28 cellular contexts compared by ENCODE assay signal in the genomic region with DNA sequence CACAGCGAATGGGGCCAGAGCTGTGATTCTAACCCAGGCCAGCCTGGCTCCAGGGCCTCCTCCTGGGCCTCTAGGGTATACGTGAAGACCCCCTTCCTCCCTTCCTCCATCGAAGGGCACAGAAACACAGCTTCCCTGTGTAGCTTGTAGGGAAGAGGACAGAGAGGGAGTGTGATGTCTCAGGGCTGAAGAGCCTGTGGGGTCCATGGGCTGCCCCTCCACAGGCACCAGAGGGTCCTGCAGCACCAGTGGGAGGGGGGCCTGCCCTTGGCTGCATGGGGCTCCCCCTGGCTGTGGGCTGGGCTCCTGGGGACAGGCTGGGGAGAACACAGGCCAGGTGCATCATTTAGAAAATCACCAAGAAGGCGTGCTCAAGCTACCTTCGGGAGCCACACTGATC.
A peak's percentile ranks its signal among the peaks of the same experiment; 100 is the strongest.
DNase-seq lines count a peak whose midpoint lies in the region; ATAC-seq and TF ChIP-seq lines count a peak whose summit lies in the region.
"Had no signal": no experiment of that assay in that cellular context is flagged by ENCODE, and none has a peak within 500 bp of the region (broad histone marks: within the 10 kb centered on the region; RNA-seq: fewer than 3 reads in every experiment).

No MANE protein-coding gene starts in this region.

- no peak overlapping the region for H3K18ac ChIP-seq in neuronal stem cell (ENCODE audit: low read length)

- H3K4me3 ChIP-seq in heart left ventricle (no peak overlapping the region), neuronal stem cell (ENCODE audit: low read length in 2 of 2) (no peak overlapping the region)
- H3K4me3 ChIP-seq: colonic mucosa, lower lobe of right lung, right lobe of liver, SJCRH30 had no signal

- H3K36me3 ChIP-seq in heart left ventricle (peaks cover 0 to 20% (median 4%) of the 10 kb centered on the region in 9 donors), neuronal stem cell (replicated peaks in 1 of 2; ENCODE audit: control insufficient read depth in 2 of 2, insufficient read depth in 2 of 2, low read length in 2 of 2) (peaks cover 0 to 14% of the 10 kb centered on the region in 2 donors)
- H3K36me3 ChIP-seq: colonic mucosa, SJCRH30 had no signal

- TF ChIP-seq POLR2A in heart left ventricle (IDR thresholded peaks at IDR 0.05): no peak

- intact Hi-C loops in heart left ventricle (cut with DNase I): no loop called here
- intact Hi-C loops in left ventricle myocardium superior (cut with micrococcal nuclease): no loop called here

- H2BK5ac ChIP-seq in neuronal stem cell (ENCODE audit: low read length): no peak overlapping the region

- no peaks in the 10 kb centered on the region for H3K79me1 ChIP-seq in neuronal stem cell (ENCODE audit: low read depth, low read length)

- H3K4me1 ChIP-seq in heart left ventricle (peaks cover 0 to 52% (median 34%) of the 10 kb centered on the region in 12 donors), neuronal stem cell (ENCODE audit: control insufficient read depth in 2 of 2, insufficient read depth in 1 of 2, low read depth in 1 of 2, low read length in 2 of 2) (peaks cover 8 to 16% of the 10 kb centered on the region in 2 donors)
- H3K4me1 ChIP-seq: colonic mucosa, lower lobe of right lung, right lobe of liver had no signal

- H3K9ac ChIP-seq in neuronal stem cell (ENCODE audit: low read depth, low read length, poor library complexity): no peak overlapping the region

- WGBS in heart left ventricle, 4 donors: 80 to 90% (median 88%) methylated on average over 5 of the region's 5 CpGs
- WGBS in neuronal stem cell (ENCODE audit: extremely low coverage in 2 of 2, insufficient read length in 2 of 2, insufficient replicate concordance in 1 of 2), 2 donors: no CpG with 5 or more reads among the region's 5 CpGs

- H3K4me2 ChIP-seq in neuronal stem cell (ENCODE audit: insufficient read depth, low read length, poor library complexity, severe bottlenecking): no peak overlapping the region

- H3K27ac Mint-ChIP-seq in chondrocyte (ENCODE audit: unreplicated experiment): no peak overlapping the region
- H3K27ac Mint-ChIP-seq: activated CD4-positive, alpha-beta T cell treated with anti-CD3 and anti-CD28 coated beads for 36 hours; activated T-helper 17 cell treated with anti-CD3 and anti-CD28 coated beads, Interleukin-2, amount 50 U/mL, for 72 hours; naive thymus-derived CD4-positive, alpha-beta T cell had no signal

- H3K36me3 Mint-ChIP-seq in chondrocyte (ENCODE audit: low read depth): peaks cover 3% of the 10 kb centered on the region
- H3K36me3 Mint-ChIP-seq: naive thymus-derived CD4-positive, alpha-beta T cell had no signal

- no peak for DNase-seq in heart left ventricle
- DNase-seq in left ventricle myocardium superior: no peak
- peak; percentile 63 for DNase-seq in chondrocyte (ENCODE audit: low spot score)
- no peak for DNase-seq in neuronal stem cell (ENCODE audit: low spot score)
- no peak for DNase-seq in effector CD8-positive, alpha-beta T cell (lab: John Stamatoyannopoulos, UW)
- DNase-seq in mucosa of gallbladder (ENCODE audit: low spot score): no peak
- no peak for DNase-seq in activated gamma-delta T cell (lab: John Stamatoyannopoulos, UW)
- DNase-seq: activated CD4-positive, alpha-beta T cell treated with anti-CD3 and anti-CD28 coated beads for 36 hours; activated naive CD4-positive, alpha-beta T cell treated with anti-CD3 and anti-CD28 coated beads, Interleukin-2, amount 50 U/mL, for 16 hours; colonic mucosa; DMS79; effector memory CD4-positive, alpha-beta T cell; GDM1; Karpas-422; lower lobe of right lung; naive thymus-derived CD4-positive, alpha-beta T cell; NCI-H1436 treated with DMSO at 0.1 percent for 48 hours; NCI-H345; right lobe of liver; SJCRH30; stimulated activated CD4-positive, alpha-beta T cell treated with anti-CD3 and anti-CD28 coated beads, Interleukin-12 subunit alpha, Interleukin-12 subunit beta, amount 100 ng/mL, for 4 hours; stimulated activated CD4-positive, alpha-beta T cell treated with anti-CD3 and anti-CD28 coated beads, Interleukin-2, amount 100 ng/mL, for 48 hours; SW 1271; T-helper 9 cell had no signal

- H4K91ac ChIP-seq in neuronal stem cell (ENCODE audit: low read depth, low read length, poor library complexity): no peak overlapping the region

- ATAC-seq in heart left ventricle: no peak
- no peak for ATAC-seq in left ventricle myocardium superior
- ATAC-seq: activated CD4-positive, alpha-beta T cell treated with anti-CD3 and anti-CD28 coated beads for 36 hours; activated T-helper 17 cell treated with anti-CD3 and anti-CD28 coated beads, Interleukin-2, amount 50 U/mL, for 72 hours; lower lobe of right lung; naive thymus-derived CD4-positive, alpha-beta T cell; right lobe of liver had no signal

- no peaks in the 10 kb centered on the region for H3K9me3 Mint-ChIP-seq in chondrocyte (ENCODE audit: low read depth)
- H3K9me3 Mint-ChIP-seq: activated T-helper 17 cell treated with anti-CD3 and anti-CD28 coated beads, Interleukin-2, amount 50 U/mL, for 72 hours; naive thymus-derived CD4-positive, alpha-beta T cell; type B pancreatic cell had no signal

- no peaks in the 10 kb centered on the region for H3K4me1 Mint-ChIP-seq in chondrocyte (ENCODE audit: low read depth)
- H3K4me1 Mint-ChIP-seq: activated CD4-positive, alpha-beta T cell treated with anti-CD3 and anti-CD28 coated beads for 36 hours; activated T-helper 17 cell treated with anti-CD3 and anti-CD28 coated beads, Interleukin-2, amount 50 U/mL, for 72 hours; CD14-positive monocyte had no signal

- no peak overlapping the region for H3K14ac ChIP-seq in neuronal stem cell (ENCODE audit: low read length)

- H2BK120ac ChIP-seq in neuronal stem cell (ENCODE audit: low read depth, low read length): no peak overlapping the region

- H2BK15ac ChIP-seq in neuronal stem cell (ENCODE audit: low read length): no peak overlapping the region

- peak in 2 of 12 donors; percentile 13 to 21 for TF ChIP-seq CTCF in heart left ventricle (IDR thresholded peaks at IDR 0.05)
- no peak for TF ChIP-seq CTCF in chondrocyte (IDR thresholded peaks at IDR 0.05)

- no peak overlapping the region for H2BK12ac ChIP-seq in neuronal stem cell (ENCODE audit: low read length)

- H3K4me3 Mint-ChIP-seq in chondrocyte (ENCODE audit: unreplicated experiment): no peak overlapping the region
- H3K4me3 Mint-ChIP-seq: activated CD4-positive, alpha-beta T cell treated with anti-CD3 and anti-CD28 coated beads for 36 hours; activated T-helper 17 cell treated with anti-CD3 and anti-CD28 coated beads, Interleukin-2, amount 50 U/mL, for 72 hours; CD14-positive monocyte; naive thymus-derived CD4-positive, alpha-beta T cell; type B pancreatic cell had no signal

- H2AFZ ChIP-seq in neuronal stem cell (ENCODE audit: low read length): no peak overlapping the region

- no peaks in the 10 kb centered on the region for H3K27me3 Mint-ChIP-seq in chondrocyte (ENCODE audit: low read depth)
- H3K27me3 Mint-ChIP-seq: activated CD4-positive, alpha-beta T cell treated with anti-CD3 and anti-CD28 coated beads for 36 hours; activated T-helper 17 cell treated with anti-CD3 and anti-CD28 coated beads, Interleukin-2, amount 50 U/mL, for 72 hours; naive thymus-derived CD4-positive, alpha-beta T cell; type B pancreatic cell had no signal

- no peak overlapping the region for H3K23ac ChIP-seq in neuronal stem cell (ENCODE audit: low read depth, low read length, poor library complexity)

- H4K8ac ChIP-seq in neuronal stem cell (ENCODE audit: low read depth, low read length): peak overlapping the region; percentile 1

- H3K9me3 ChIP-seq in heart left ventricle (no peaks in the 10 kb centered on the region), neuronal stem cell (replicated peaks in 1 of 2; ENCODE audit: control insufficient read depth in 2 of 2, insufficient read depth in 1 of 2, low read depth in 1 of 2, low read length in 2 of 2) (peaks cover 0 to 3% of the 10 kb centered on the region in 2 donors)
- H3K9me3 ChIP-seq: colonic mucosa, lower lobe of right lung, right lobe of liver, SJCRH30 had no signal

- peak overlapping the region; percentile 20 for H2AK5ac ChIP-seq in neuronal stem cell (ENCODE audit: low read depth, low read length)

- no peak overlapping the region for H3K4ac ChIP-seq in neuronal stem cell (ENCODE audit: low read length)

- H3K27me3 ChIP-seq in heart left ventricle: no peaks in the 10 kb centered on the region
- H3K27me3 ChIP-seq in neuronal stem cell (ENCODE audit: control insufficient read depth in 3 of 3, insufficient read depth in 3 of 3, low read depth in 1 of 3, low read length in 3 of 3): no peaks in the 10 kb centered on the region
- H3K27me3 ChIP-seq: colonic mucosa, right lobe of liver, SJCRH30 had no signal

- H3K27ac ChIP-seq in heart left ventricle: peak overlapping the region in 11 of 12 donors; percentile 17 to 83 (median 63)
- no peak overlapping the region for H3K27ac ChIP-seq in neuronal stem cell (replicated peaks; ENCODE audit: low read length)
- H3K27ac ChIP-seq in temporal lobe (ENCODE audit: low read depth, low read length): peak overlapping the region; percentile 54
- H3K27ac ChIP-seq: colonic mucosa, lower lobe of right lung, right lobe of liver, SJCRH30 had no signal
